ENCODE assay signal across 7 cellular contexts in the genomic region with DNA sequence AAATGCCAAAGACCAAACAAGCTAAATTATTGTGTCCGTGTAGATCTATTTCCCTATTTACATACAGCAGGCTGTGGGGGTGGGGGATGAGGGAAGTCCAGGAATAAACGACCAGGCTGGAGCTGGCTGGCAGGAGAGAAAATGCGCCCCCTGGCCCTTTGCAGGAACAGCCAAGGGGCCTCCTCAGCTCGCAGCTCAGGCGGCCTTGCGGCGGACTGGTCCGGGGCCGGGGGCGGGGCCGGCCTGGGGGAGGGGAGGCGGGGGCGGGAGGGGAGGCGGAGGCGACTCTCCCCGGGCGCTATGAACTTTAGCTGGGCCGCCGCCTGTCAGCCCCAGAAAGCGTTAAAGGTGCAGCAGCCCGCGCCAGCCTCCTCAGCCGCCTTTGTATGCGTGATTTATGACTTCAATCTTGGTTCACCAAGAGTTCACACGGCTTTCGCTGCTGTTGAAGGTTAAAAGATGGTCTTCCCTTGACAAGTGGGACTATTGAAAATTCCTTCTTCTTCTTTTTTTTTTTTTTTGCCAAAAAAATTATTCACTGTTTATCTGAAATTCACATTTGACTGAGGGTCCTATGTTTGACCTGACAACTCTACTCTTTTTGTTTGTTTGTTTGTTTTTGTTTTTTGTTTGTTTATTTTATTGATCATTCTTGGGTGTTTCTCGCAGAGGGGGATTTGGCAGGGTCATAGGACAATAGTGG.
DNase-seq lines count a peak whose midpoint lies in the region; ATAC-seq and TF ChIP-seq lines count a peak whose summit lies in the region.
"Not testable (repeated sequence)": the region's sequence is repeated elsewhere in the genome, so short reads cannot be mapped to it uniquely, and the experiment has no call there.

No MANE protein-coding gene starts in this region.

- H3K27ac ChIP-seq in HUES48 (ENCODE audit: low read depth, low read length): not testable (repeated sequence)
- H3K27ac ChIP-seq in Panc1 (ENCODE audit: low read length): peak overlapping the region; percentile 85
- peak overlapping the region in 1 of 4 donors; percentile 9 for H3K27ac ChIP-seq in gastrocnemius medialis

- BruUV-seq in Panc1 (replicated peaks; lab: Mats Ljungman, UMichigan): not testable (repeated sequence)

- not testable (repeated sequence) for H3K27me3 ChIP-seq in HUES48 (ENCODE audit: control insufficient read depth, insufficient read depth, low read length); Panc1 (ENCODE audit: control insufficient read depth, insufficient read depth, low read length); gastrocnemius medialis

- intact Hi-C loops in Panc1 (cut with micrococcal nuclease; ENCODE audit: unreplicated experiment); gastrocnemius medialis (cut with DNase I; ENCODE audit: low total_unique reads): not testable (repeated sequence)

- CTCF ChIA-PET in Panc1 (lab: Charles Lee): interaction anchor here (0.6 kb wide), 2 partner anchors 295 to 715 kb away, joined by 3 to 10 read pairs; no protein-coding TSS in a partner anchor

- H3K9me3 Mint-ChIP-seq in activated T-cell treated with anti-CD3 and anti-CD28 coated beads, Interleukin-2, amount 50 U/mL, for 4 hours; effector memory CD8-positive, alpha-beta T cell: not testable (repeated sequence)

- DNase-seq in GM13976 (ENCODE audit: low spot score) (peak; percentile 55), left kidney (ENCODE audit: low read depth, low spot score) (peak; percentile 75)
- not testable (repeated sequence) for DNase-seq in Panc1 (ENCODE audit: low read depth, low spot score); activated T-cell treated with anti-CD3 and anti-CD28 coated beads, Interleukin-2, amount 50 U/mL, for 4 hours; gastrocnemius medialis
- peak in 1 of 3 experiments; percentile 39 for DNase-seq in effector memory CD8-positive, alpha-beta T cell

- H3K4me3 ChIP-seq in HUES48 (ENCODE audit: low read depth, low read length) (0 out of 2 replicates have a peak overlapping the region, but pooled peaks have one; percentile 49), Panc1 (ENCODE audit: low read depth in 2 of 2, low read length in 2 of 2) (peak overlapping the region; percentile 44 to 61), gastrocnemius medialis (peak overlapping the region in 3 of 4 donors; percentile 18 to 49 (median 45))

- H3K27ac Mint-ChIP-seq in effector memory CD8-positive, alpha-beta T cell: peak overlapping the region; percentile 96

- not testable (repeated sequence) for TF ChIP-seq CTCF in GM13976 (IDR thresholded peaks at IDR 0.05; ENCODE audit: borderline replicate concordance, control extremely low read depth, extremely low read depth, insufficient read depth, missing control alignments); gastrocnemius medialis (IDR thresholded peaks at IDR 0.05 in 4 of 5, conservative IDR thresholded peaks at IDR 0.05 in 1 of 5)
- TF ChIP-seq CTCF in Panc1 (IDR thresholded peaks at IDR 0.05): peak; percentile 59

- in situ Hi-C loops in GM13976 (cut with MboI; ENCODE audit: low sequenced_read_pairs, unreplicated experiment); Panc1 (cut with HindIII; ENCODE audit: low pct_unique_long_range_greater_than_20kb, low sequenced_read_pairs); gastrocnemius medialis (cut with MboI; ENCODE audit: low sequenced_read_pairs in 4 of 4): not testable (repeated sequence)

- H3K4me3 Mint-ChIP-seq in activated T-cell treated with anti-CD3 and anti-CD28 coated beads, Interleukin-2, amount 50 U/mL, for 4 hours: peak overlapping the region; percentile 80
- peak overlapping the region; percentile 85 to 94 for H3K4me3 Mint-ChIP-seq in effector memory CD8-positive, alpha-beta T cell

- H3K9ac ChIP-seq in HUES48 (ENCODE audit: low read depth, low read length): not testable (repeated sequence)

- not testable (repeated sequence) for H3K36me3 Mint-ChIP-seq in activated T-cell treated with anti-CD3 and anti-CD28 coated beads, Interleukin-2, amount 50 U/mL, for 4 hours (ENCODE audit: insufficient read depth); effector memory CD8-positive, alpha-beta T cell (ENCODE audit: insufficient read depth)

- H3K27me3 Mint-ChIP-seq in activated T-cell treated with anti-CD3 and anti-CD28 coated beads, Interleukin-2, amount 50 U/mL, for 4 hours (ENCODE audit: low read depth): not testable (repeated sequence)
- peaks cover 13 to 15% of the 10 kb centered on the region in 2 donors for H3K27me3 Mint-ChIP-seq in effector memory CD8-positive, alpha-beta T cell

- not testable (repeated sequence) for H3K9me3 ChIP-seq in HUES48 (ENCODE audit: control insufficient read depth, insufficient read depth, low read length); Panc1 (ENCODE audit: control insufficient read depth, insufficient read depth, low read depth, low read length); gastrocnemius medialis

- POLR2A ChIA-PET in Panc1 (lab: Charles Lee): interaction anchor here (0.7 kb wide), 1 partner anchor 962 kb away, joined by 3 read pairs; no protein-coding TSS in a partner anchor

- not testable (repeated sequence) for H3K36me3 ChIP-seq in HUES48 (ENCODE audit: control insufficient read depth, insufficient read depth, low read length); Panc1 (ENCODE audit: control insufficient read depth, insufficient read depth, low read length); gastrocnemius medialis

- H3K4me1 ChIP-seq in HUES48 (ENCODE audit: control insufficient read depth, insufficient read depth, low read length); Panc1 (ENCODE audit: control insufficient read depth, insufficient read depth, low read length); gastrocnemius medialis: not testable (repeated sequence)

- ATAC-seq in Panc1: peak; percentile 90
- ATAC-seq in activated T-cell treated with anti-CD3 and anti-CD28 coated beads, Interleukin-2, amount 50 U/mL, for 4 hours: peak in 1 of 2 donors; percentile 34
- peak; percentile 54 for ATAC-seq in effector memory CD8-positive, alpha-beta T cell (replicated peaks)
- not testable (repeated sequence) for ATAC-seq in gastrocnemius medialis

- not testable (repeated sequence) for TF ChIP-seq POLR2A in gastrocnemius medialis (IDR thresholded peaks at IDR 0.05)

- H3K4me1 Mint-ChIP-seq in activated T-cell treated with anti-CD3 and anti-CD28 coated beads, Interleukin-2, amount 50 U/mL, for 4 hours (ENCODE audit: low read depth): peaks cover 26% of the 10 kb centered on the region
- H3K4me1 Mint-ChIP-seq in effector memory CD8-positive, alpha-beta T cell (ENCODE audit: low read depth in 2 of 2): peaks cover 12 to 33% of the 10 kb centered on the region in 2 donors
